9 cellular contexts compared by ENCODE assay signal in the genomic region with DNA sequence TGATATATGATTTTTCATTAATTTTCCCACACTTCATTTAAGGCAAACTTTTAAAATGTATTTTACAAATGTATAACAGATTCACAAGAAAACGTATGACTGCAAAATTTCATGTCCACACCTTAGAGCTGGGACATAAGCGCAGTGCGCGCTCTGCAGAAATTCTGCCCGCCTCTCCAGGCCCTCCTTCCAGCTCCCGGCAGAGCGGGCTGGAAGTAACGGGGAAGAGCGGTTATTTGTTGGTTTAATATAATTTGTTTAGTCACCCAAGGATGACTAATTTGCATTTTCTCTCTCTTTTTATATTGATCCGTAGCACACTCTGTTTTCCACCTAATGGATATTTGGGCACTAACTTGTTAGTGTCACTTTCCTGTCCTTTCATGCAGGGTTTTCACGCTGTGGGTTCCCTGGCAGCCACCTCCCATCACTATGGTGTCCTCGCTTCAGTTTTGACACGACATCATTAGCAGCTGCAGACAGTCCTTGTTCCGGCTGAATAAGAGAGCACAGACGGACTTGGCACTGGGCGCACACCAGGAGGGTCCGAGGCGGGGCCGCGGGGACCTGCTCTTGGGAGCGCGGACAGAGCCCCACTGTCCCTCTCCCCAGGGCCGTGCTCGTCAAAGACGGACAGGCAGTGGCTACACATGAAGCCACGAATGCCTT.
DNase-seq lines count a peak whose midpoint lies in the region; ATAC-seq and TF ChIP-seq lines count a peak whose summit lies in the region.
"Had no signal": no experiment of that assay in that cellular context is flagged by ENCODE, and none has a peak within 500 bp of the region (broad histone marks: within the 10 kb centered on the region; RNA-seq: fewer than 3 reads in every experiment).

No MANE protein-coding gene starts in this region.

- peak overlapping the region; percentile 29; the same call in 1 of the 2 replicates for H2BK20ac ChIP-seq in IMR-90 (ENCODE audit: low read depth, low read length)

- no peak overlapping the region for H3K56ac ChIP-seq in IMR-90 (ENCODE audit: extremely low read depth, insufficient read depth, low read length)

- CTCF ChIA-PET in IMR-90 (lab: Yijun Ruan, JAX): interaction anchor here (1.0 kb wide), 1 partner anchor 300 kb away, joined by 3 read pairs; no protein-coding TSS in a partner anchor

- 0 out of 2 replicates have a peak, but pooled peaks cover 5% of the 10 kb centered on the region for H3K9me1 ChIP-seq in IMR-90 (ENCODE audit: insufficient read depth, low read length)

- in situ Hi-C loops in IMR-90 (cut with MboI; ENCODE audit: low sequenced_read_pairs): no loop called here

- no TSS peak for BruUV-seq in IMR-90 (replicated peaks; lab: Mats Ljungman, UMichigan)

- no peak for TF ChIP-seq RAD21 in IMR-90 (IDR thresholded peaks at IDR 0.05; ENCODE audit: low read length)

- H3K36me3 ChIP-seq in IMR-90 (ENCODE audit: control insufficient read depth, insufficient read depth, low read length) (no peaks in the 10 kb centered on the region), colonic mucosa (no peaks in the 10 kb centered on the region), skeletal muscle satellite cell (ENCODE audit: insufficient read depth, low read length) (no peaks in the 10 kb centered on the region)

- no peak overlapping the region for H3K14ac ChIP-seq in IMR-90 (replicated peaks; ENCODE audit: low read depth, low read length)

- peak; percentile 24; the same call in 1 of the 2 replicates for ATAC-seq in IMR-90 (ENCODE audit: low read depth)
- ATAC-seq in left colon: peak; percentile 56
- ATAC-seq in HG03354 (IDR thresholded peaks at IDR 0.05; ENCODE audit: poor library complexity, severe bottlenecking, unreplicated experiment): no peak
- no peak for ATAC-seq in HG03439 (IDR thresholded peaks at IDR 0.05; ENCODE audit: unreplicated experiment)
- ATAC-seq in GM19452 (IDR thresholded peaks at IDR 0.05; ENCODE audit: unreplicated experiment): no peak

- H4K5ac ChIP-seq in IMR-90 (ENCODE audit: low read depth, low read length): peak overlapping the region; percentile 21; the same call in 1 of the 2 replicates

- no peak overlapping the region for H3K9ac ChIP-seq in IMR-90 (ENCODE audit: low read depth, low read length)
- H3K9ac ChIP-seq in colonic mucosa (ENCODE audit: low read depth in 2 of 2, low read length in 2 of 2): peak overlapping the region in 1 of 2 donors; percentile 36
- peak overlapping the region; percentile 52 for H3K9ac ChIP-seq in skeletal muscle satellite cell (ENCODE audit: low read depth, low read length)

- peak overlapping the region; percentile 50; the same call in 1 of the 2 replicates for H2BK120ac ChIP-seq in IMR-90 (ENCODE audit: low read depth, low read length)

- peaks cover 8% of the 10 kb centered on the region; the same call in 1 of the 2 replicates for H3K4me1 ChIP-seq in IMR-90 (ENCODE audit: control insufficient read depth, insufficient read depth, low read length)
- no peaks in the 10 kb centered on the region for H3K4me1 ChIP-seq in colonic mucosa
- H3K4me1 ChIP-seq in skeletal muscle satellite cell (ENCODE audit: control insufficient read depth, insufficient read depth, low read length): peaks cover 12% of the 10 kb centered on the region

- H2AK5ac ChIP-seq in IMR-90 (ENCODE audit: low read depth, low read length): peak overlapping the region; percentile 32; the same call in 1 of the 2 replicates

- no peak overlapping the region for H3K18ac ChIP-seq in IMR-90 (ENCODE audit: low read depth, low read length)

- no peaks in the 10 kb centered on the region for H3K27me3 ChIP-seq in IMR-90 (ENCODE audit: control insufficient read depth, insufficient read depth, low read length)
- H3K27me3 ChIP-seq in colonic mucosa: no peaks in the 10 kb centered on the region
- H3K27me3 ChIP-seq in skeletal muscle satellite cell (ENCODE audit: control insufficient read depth, insufficient read depth, low read length): no peaks in the 10 kb centered on the region

- H2AFZ ChIP-seq in IMR-90 (replicated peaks; ENCODE audit: low read length, poor library complexity): peak overlapping the region; percentile 83

- no peak for TF ChIP-seq POLR2A in IMR-90 (IDR thresholded peaks at IDR 0.05; ENCODE audit: low read depth, low read length)

- intact Hi-C loops in IMR-90 (cut with micrococcal nuclease): no loop called here
- intact Hi-C loops in colonic mucosa (cut with DNase I): no loop called here
- intact Hi-C loops in left colon (cut with DNase I, micrococcal nuclease): no loop called here

- H2AK9ac ChIP-seq in IMR-90 (replicated peaks; ENCODE audit: low read depth, low read length, poor library complexity): peak overlapping the region; percentile 89

- dilution Hi-C loops in IMR-90 (cut with HindIII; ENCODE audit: low sequenced_read_pairs, unreplicated experiment): no loop called here

- WGBS in IMR-90 (ENCODE audit: extremely low coverage in 2 of 2, insufficient read length in 1 of 2), 2 experiments: 24% methylated on average over 8 of the region's 26 CpGs; no CpG with 5 or more reads in 1 of the 2 experiments

- H2BK5ac ChIP-seq in IMR-90 (ENCODE audit: low read depth, low read length, poor library complexity, severe bottlenecking): no peak overlapping the region

- POLR2A ChIA-PET in IMR-90 (lab: Charles Lee; ENCODE audit: unreplicated experiment): interaction anchor here (0.6 kb wide), 1 partner anchor 1232 kb away, joined by 3 read pairs; no protein-coding TSS in a partner anchor

- H3K23ac ChIP-seq in IMR-90 (ENCODE audit: low read depth, low read length): peak overlapping the region; percentile 38; the same call in 1 of the 2 replicates

- no peaks in the 10 kb centered on the region for H3K79me1 ChIP-seq in IMR-90 (ENCODE audit: low read depth in 1 of 2, low read length in 2 of 2)

- H2BK15ac ChIP-seq in IMR-90 (ENCODE audit: low read depth, low read length): peak overlapping the region; percentile 17; the same call in 1 of the 3 replicates

- H4K8ac ChIP-seq in IMR-90 (ENCODE audit: low read depth in 2 of 2, low read length in 2 of 2): peak overlapping the region in 1 of 2 experiments; percentile 24; a peak in 1 of 4 replicates

- H4K91ac ChIP-seq in IMR-90 (ENCODE audit: insufficient read depth, low read depth, low read length): peak overlapping the region; percentile 9; the same call in 1 of the 2 replicates

- TF ChIP-seq CTCF in IMR-90 (conservative IDR thresholded peaks at IDR 0.05; ENCODE audit: low read depth, low read length) (no peak), colonic mucosa (IDR thresholded peaks at IDR 0.05) (no peak)

- H3K4ac ChIP-seq in IMR-90 (ENCODE audit: low read depth, low read length): 0 out of 2 replicates have a peak overlapping the region, but pooled peaks have one; percentile 2

- H3K4me3 ChIP-seq in IMR-90 (ENCODE audit: insufficient read depth, low read depth, low read length): peak overlapping the region; percentile 6
- peak overlapping the region; percentile 17 for H3K4me3 ChIP-seq in colonic mucosa
- peak overlapping the region; percentile 69 for H3K4me3 ChIP-seq in skeletal muscle satellite cell (ENCODE audit: low read length)
- H3K4me3 ChIP-seq: lung had no signal

- H3K9me3 ChIP-seq in IMR-90 (ENCODE audit: control insufficient read depth, insufficient read depth, low read length) (no peaks in the 10 kb centered on the region), colonic mucosa (no peaks in the 10 kb centered on the region), skeletal muscle satellite cell (replicated peaks; ENCODE audit: low read length) (no peaks in the 10 kb centered on the region)

- peak overlapping the region; percentile 72 for H3K4me2 ChIP-seq in IMR-90 (ENCODE audit: low read depth, low read length)
- H3K4me2 ChIP-seq in skeletal muscle satellite cell (ENCODE audit: low read length): peak overlapping the region; percentile 91

- H3K27ac ChIP-seq in IMR-90 (ENCODE audit: insufficient read depth, low read length) (no peak overlapping the region), colonic mucosa (no peak overlapping the region)

- H4K20me1 ChIP-seq in IMR-90 (ENCODE audit: insufficient read depth, low read length): no peaks in the 10 kb centered on the region

- no peak for DNase-seq in IMR-90
- no peak for DNase-seq in colonic mucosa
- peak in 1 of 2 donors; percentile 10 for DNase-seq in left colon
- DNase-seq in NCI-H82 treated with DMSO at 0.1 percent for 48 hours (lab: John Stamatoyannopoulos, UW; ENCODE audit: unreplicated experiment): no peak

TF ChIP-seq in IMR-90, 13 proteins besides CTCF, POLR2A, EP300 and RAD21:
- TF ChIP-seq NFE2L2 (IDR thresholded peaks at IDR 0.05; ENCODE audit: low read depth, low read length) (no peak), FOS (IDR thresholded peaks at IDR 0.05; ENCODE audit: low read depth, low read length) (no peak), RFX5 (IDR thresholded peaks at IDR 0.05; ENCODE audit: low read depth, low read length) (no peak), CEBPB (IDR thresholded peaks at IDR 0.05; ENCODE audit: low read depth, low read length) (no peak), MAFK (IDR thresholded peaks at IDR 0.05; ENCODE audit: low read depth, low read length) (no peak)

Comparison
In these comparisons a context has a peak if more than half of its experiments do, and no peak if none do; other contexts are left out.
1. ATAC-seq: peak in IMR-90 (single experiment) and left colon (single experiment); none in HG03354 (single experiment), HG03439 (single experiment) and GM19452 (single experiment).
2. H3K4me3 ChIP-seq: peak in every context shown above with its lines; median percentile 69 in skeletal muscle satellite cell; 17 in colonic mucosa; 6 in IMR-90.